ENCODE assay signal across 3 cellular contexts in genomic region chr21:24988941-24989340, GRCh38.
"Had no signal": no experiment of that assay in that cellular context is flagged by ENCODE, and none has a peak within 500 bp of the region (broad histone marks: within the 10 kb centered on the region; RNA-seq: fewer than 3 reads in every experiment).

No MANE protein-coding gene starts in this region.

- DNase-seq: GDM1, GF-D8 had no signal

- H3K4me3 ChIP-seq: GM12878 had no signal
